Comparison of ENCODE assay signal across 15 cellular contexts in genomic region chr12:59452259-59452658, GRCh38.
DNase-seq lines count a peak whose midpoint lies in the region; FAIRE-seq and TF ChIP-seq lines count a peak whose summit lies in the region.
"Had no signal": no experiment of that assay in that cellular context is flagged by ENCODE, and none has a peak within 500 bp of the region (broad histone marks: within the 10 kb centered on the region; RNA-seq: fewer than 3 reads in every experiment).

No MANE protein-coding gene starts in this region.

- no peaks in the 10 kb centered on the region for H3K9me3 ChIP-seq in SJCRH30 (replicated peaks)

- DNase-seq in AG04449 (ENCODE audit: low read depth, low spot score) = peak; percentile 59
- DNase-seq in HTR-8/SVneo (ENCODE audit: insufficient read length, low spot score) = peak; percentile 7
- peak; percentile 72 for DNase-seq in dedifferentiated amniotic fluid mesenchymal stem cell (ENCODE audit: extremely low spot score)
- no peak for DNase-seq in mesothelial cell of epicardium (ENCODE audit: low spot score in 2 of 2, unreplicated experiment in 2 of 2)
- DNase-seq in SJCRH30 = no peak
- no peak for DNase-seq in cardiac septum (ENCODE audit: low spot score)
- DNase-seq in stimulated activated naive CD4-positive, alpha-beta T cell treated with Interleukin-2 at 50 U/mL for 16 hours (lab: John Stamatoyannopoulos, UW) = no peak
- no peak for DNase-seq in CD14-positive monocyte (ENCODE audit: low spot score)
- DNase-seq: activated CD4-positive, alpha-beta T cell treated with anti-CD3 and anti-CD28 coated beads for 1 hour; AML-193; caudate nucleus; erythroblast; NCI-H510A treated with DMSO at 0.1 percent for 48 hours had no signal

- H3K36me3 ChIP-seq in SJCRH30 = no peaks in the 10 kb centered on the region

- H3K36me3 Mint-ChIP-seq in mesothelial cell of epicardium (no peaks in the 10 kb centered on the region), CD14-positive monocyte (no peaks in the 10 kb centered on the region)

- intact Hi-C loops in cardiac septum (cut with DNase I) (no loop called here), CD14-positive monocyte (cut with micrococcal nuclease) (no loop called here)

- CTCF ChIA-PET in AG04449 (lab: Yijun Ruan, JAX) = no interaction called here

- POLR2A ChIA-PET in AG04449 (lab: Yijun Ruan, JAX) = no interaction called here

- H3K27me3 Mint-ChIP-seq in mesothelial cell of epicardium (ENCODE audit: low read depth) (no peaks in the 10 kb centered on the region), CD14-positive monocyte (ENCODE audit: low read depth in 3 of 3) (no peaks in the 10 kb centered on the region)

- no peak for TF ChIP-seq CTCF in AG04449 (IDR thresholded peaks at IDR 0.05; ENCODE audit: insufficient read depth, low read length, missing control alignments)
- no peak for TF ChIP-seq CTCF in mesothelial cell of epicardium (IDR thresholded peaks at IDR 0.05; ENCODE audit: unreplicated experiment)
- TF ChIP-seq CTCF in CD14-positive monocyte (IDR thresholded peaks at IDR 0.05) = no peak

- H3K27ac Mint-ChIP-seq in mesothelial cell of epicardium (peak overlapping the region; percentile 20), CD14-positive monocyte (no peak overlapping the region)

- peak; percentile 31 for FAIRE-seq in HTR-8/SVneo (lab: Jason Lieb, UNC)
- FAIRE-seq: G401.6 had no signal

- H3K4me3 ChIP-seq in AG04449 (ENCODE audit: low read depth, low read length) (no peak overlapping the region), SJCRH30 (no peak overlapping the region)

- H3K4me3 Mint-ChIP-seq in mesothelial cell of epicardium = no peak overlapping the region
- no peak overlapping the region for H3K4me3 Mint-ChIP-seq in CD14-positive monocyte

- H3K4me1 ChIP-seq in SJCRH30 = no peaks in the 10 kb centered on the region
- H3K4me1 ChIP-seq: parathyroid adenoma had no signal

- no peaks in the 10 kb centered on the region for H3K27me3 ChIP-seq in SJCRH30

- H3K9me3 Mint-ChIP-seq in mesothelial cell of epicardium (peaks cover 6% of the 10 kb centered on the region), CD14-positive monocyte (peaks cover 0 to 6% (median 2%) of the 10 kb centered on the region in 7 donors)

- H3K4me1 Mint-ChIP-seq in mesothelial cell of epicardium (peaks cover 11% of the 10 kb centered on the region), CD14-positive monocyte (no peaks in the 10 kb centered on the region)

- no peak overlapping the region for H3K27ac ChIP-seq in SJCRH30
- H3K27ac ChIP-seq: parathyroid adenoma had no signal

Comparison
In these comparisons a context has a peak if more than half of its experiments do, and no peak if none do; other contexts are left out.
1. DNase-seq: peak in AG04449 (single experiment), HTR-8/SVneo (single experiment) and dedifferentiated amniotic fluid mesenchymal stem cell (single experiment); none in mesothelial cell of epicardium (0 of 2), SJCRH30 (0 of 2), cardiac septum (single experiment), stimulated activated naive CD4-positive, alpha-beta T cell treated with Interleukin-2 at 50 U/mL for 16 hours (single experiment) and CD14-positive monocyte (single experiment).